In the genomic region with DNA sequence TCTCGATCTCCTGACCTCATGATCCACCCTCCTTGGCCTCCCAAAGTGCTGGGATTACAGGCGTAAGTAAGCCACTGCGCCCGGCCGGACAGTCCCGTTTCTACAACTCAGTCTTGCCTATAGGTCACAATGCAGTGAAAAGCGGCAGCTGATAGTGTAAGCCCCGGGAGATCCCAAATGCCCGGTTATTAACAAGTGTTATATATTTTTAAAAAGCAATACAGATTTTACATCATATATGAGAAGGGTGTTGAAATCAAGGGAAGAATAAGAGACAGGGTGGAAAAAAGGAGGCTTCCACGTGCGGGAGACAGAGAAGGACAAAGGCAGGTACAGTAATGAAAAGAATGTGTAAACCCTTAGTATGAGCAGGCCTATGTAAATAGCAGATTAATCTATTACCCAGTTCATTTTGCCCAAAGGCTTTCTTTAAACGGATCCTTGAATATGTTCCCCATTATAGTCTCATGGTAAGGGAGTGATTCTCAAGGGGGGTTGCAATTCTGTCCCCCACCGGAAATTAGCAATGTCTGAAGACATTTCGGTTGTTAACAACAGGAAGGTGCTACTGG, we compare ENCODE assay signal across 14 cellular contexts.
"Had no signal": no experiment of that assay in that cellular context is flagged by ENCODE, and none has a peak within 500 bp of the region (broad histone marks: within the 10 kb centered on the region; RNA-seq: fewer than 3 reads in every experiment).

No MANE protein-coding gene starts in this region.

- H3K27me3 ChIP-seq: heart left ventricle had no signal

- FAIRE-seq: TTC549 had no signal

- DNase-seq: activated gamma-delta T cell treated with Interleukin-2 at 50 U/mL for 16 hours; activated T-cell treated with anti-CD3 and anti-CD28 coated beads, Interleukin-2, amount 50 U/mL, for 1 hour; anterior cingulate cortex; heart left ventricle; islet precursor cell; left colon; naive B cell; nucleus accumbens; posterior cingulate gyrus; stimulated activated CD4-positive, alpha-beta T cell treated with anti-CD3 and anti-CD28 coated beads, Interleukin-4, amount 100 ng/mL, for 1 hour; stimulated activated naive CD4-positive, alpha-beta T cell had no signal

- H3K4me3 ChIP-seq: heart left ventricle, thoracic aorta had no signal

- H3K9me3 ChIP-seq: heart left ventricle, thoracic aorta had no signal

- H3K27ac ChIP-seq: epithelial cell of prostate, heart left ventricle, thoracic aorta had no signal

- ATAC-seq: left colon had no signal

- H3K36me3 ChIP-seq: heart left ventricle, thoracic aorta had no signal
